Comparison of ENCODE assay signal across 8 cellular contexts in genomic region chr10:79292789-79293746, GRCh38. TPM values are rescaled to one million over a fixed set of nuclear protein-coding genes. Genes with fewer than 3 reads are reported as not detected.
DNase-seq lines count a peak whose midpoint lies in the region; ATAC-seq, FAIRE-seq and TF ChIP-seq lines count a peak whose summit lies in the region.

No MANE protein-coding gene starts in this region.

- H3K4me3 ChIP-seq in MM.1S (ENCODE audit: low read length) = no peak overlapping the region

- H3K9me3 ChIP-seq in MM.1S (replicated peaks; ENCODE audit: insufficient read depth, low read length) = no peaks in the 10 kb centered on the region

- no peaks in the 10 kb centered on the region for H3K4me1 ChIP-seq in MM.1S (ENCODE audit: low read length)

- TF ChIP-seq CTCF in D721Med (IDR thresholded peaks at IDR 0.05; ENCODE audit: insufficient read depth, missing control alignments) = peak; percentile 40
- TF ChIP-seq CTCF in MM.1S (IDR thresholded peaks at IDR 0.05; ENCODE audit: low read length) = peak; percentile 47

- H3F3A ChIP-seq in MM.1S (ENCODE audit: insufficient read depth, low read length) = no peaks in the 10 kb centered on the region

- POLR2A ChIA-PET in activated naive CD8-positive, alpha-beta T cell treated with anti-CD3 and anti-CD28 coated beads, Interleukin-2, amount 10 ng/mL, durations not matched to agents 7 days and 5 days (lab: Charles Lee) = no interaction called here

- H3K9me2 ChIP-seq in MM.1S (replicated peaks; ENCODE audit: insufficient read depth, low read length) = no peaks in the 10 kb centered on the region

- no peaks in the 10 kb centered on the region for H4K20me1 ChIP-seq in MM.1S (ENCODE audit: insufficient read depth, low read length)

- H3K9me3 Mint-ChIP-seq in activated naive CD8-positive, alpha-beta T cell treated with anti-CD3 and anti-CD28 coated beads, Interleukin-2, amount 10 ng/mL, durations not matched to agents 7 days and 5 days = no peaks in the 10 kb centered on the region

- peaks cover 16% of the 10 kb centered on the region for H3K36me3 Mint-ChIP-seq in activated naive CD8-positive, alpha-beta T cell treated with anti-CD3 and anti-CD28 coated beads, Interleukin-2, amount 10 ng/mL, durations not matched to agents 7 days and 5 days

- DNase-seq in D721Med (ENCODE audit: insufficient read length, low spot score) = peak; percentile 50
- no peak for DNase-seq in MM.1S
- peak; percentile 65 for DNase-seq in activated naive CD8-positive, alpha-beta T cell treated with anti-CD3 and anti-CD28 coated beads, Interleukin-2, amount 10 ng/mL, durations not matched to agents 7 days and 5 days
- peak; percentile 94 for DNase-seq in iPS-NIHi11 (ENCODE audit: low spot score)
- no peak for DNase-seq in foreskin melanocyte

- no peaks in the 10 kb centered on the region for H3K27me3 ChIP-seq in MM.1S (replicated peaks; ENCODE audit: insufficient read depth, low read length)

- no peaks in the 10 kb centered on the region for H3K27me3 Mint-ChIP-seq in activated naive CD8-positive, alpha-beta T cell treated with anti-CD3 and anti-CD28 coated beads, Interleukin-2, amount 10 ng/mL, durations not matched to agents 7 days and 5 days

- H3K4me1 Mint-ChIP-seq in activated naive CD8-positive, alpha-beta T cell treated with anti-CD3 and anti-CD28 coated beads, Interleukin-2, amount 10 ng/mL, durations not matched to agents 7 days and 5 days = peaks cover 26% of the 10 kb centered on the region

- H3K79me2 ChIP-seq in MM.1S (ENCODE audit: low read length) = peaks cover 50% of the 10 kb centered on the region

- H3K27ac Mint-ChIP-seq in activated naive CD8-positive, alpha-beta T cell treated with anti-CD3 and anti-CD28 coated beads, Interleukin-2, amount 10 ng/mL, durations not matched to agents 7 days and 5 days = no peak overlapping the region

- no peak overlapping the region for H3K4me2 ChIP-seq in MM.1S (ENCODE audit: low read depth, low read length)

- H3K36me3 ChIP-seq in MM.1S (replicated peaks; ENCODE audit: insufficient read depth, low read length) = peaks cover 7% of the 10 kb centered on the region

- no peak overlapping the region for H3K27ac ChIP-seq in MM.1S (ENCODE audit: low read length)
- H3K27ac ChIP-seq in temporal lobe (ENCODE audit: low read depth, low read length) = peak overlapping the region; percentile 7

- H2AFZ ChIP-seq in MM.1S (ENCODE audit: low read length) = no peak overlapping the region

- no peak for FAIRE-seq in D721Med (lab: Jason Lieb, UNC)

- ATAC-seq in activated naive CD8-positive, alpha-beta T cell treated with anti-CD3 and anti-CD28 coated beads, Interleukin-2, amount 10 ng/mL, durations not matched to agents 7 days and 5 days (ENCODE audit: low read depth) = peak; percentile 46
- ATAC-seq in HG02970 (IDR thresholded peaks at IDR 0.05; ENCODE audit: low FRiP score, unreplicated experiment) (no peak), GM19452 (IDR thresholded peaks at IDR 0.05; ENCODE audit: unreplicated experiment) (no peak)

- H3K4me3 Mint-ChIP-seq in activated naive CD8-positive, alpha-beta T cell treated with anti-CD3 and anti-CD28 coated beads, Interleukin-2, amount 10 ng/mL, durations not matched to agents 7 days and 5 days = no peak overlapping the region

- no peak overlapping the region for H3K9ac ChIP-seq in MM.1S (ENCODE audit: low read length)

RNA-seq across cellular contexts. Expression of gene PPIF, which starts 54.2 kb away (rescaled TPM):
- 10 to 100 TPM; 56.9 to 57.0 TPM for total RNA-seq in activated naive CD8-positive, alpha-beta T cell treated with anti-CD3 and anti-CD28 coated beads, Interleukin-2, amount 10 ng/mL, durations not matched to agents 7 days and 5 days
- 9.8 TPM for total RNA-seq in temporal lobe

Comparison
In these comparisons a context has a peak if more than half of its experiments do, and no peak if none do; other contexts are left out.
1. DNase-seq: peak in D721Med (single experiment), activated naive CD8-positive, alpha-beta T cell treated with anti-CD3 and anti-CD28 coated beads, Interleukin-2, amount 10 ng/mL, durations not matched to agents 7 days and 5 days (single experiment) and iPS-NIHi11 (single experiment); none in MM.1S (single experiment) and foreskin melanocyte (single experiment).